14 cellular contexts compared by ENCODE assay signal in genomic region chr9:135000647-135001245, GRCh38.
"Had no signal": no experiment of that assay in that cellular context is flagged by ENCODE, and none has a peak within 500 bp of the region (broad histone marks: within the 10 kb centered on the region; RNA-seq: fewer than 3 reads in every experiment).

No MANE protein-coding gene starts in this region.

- H3K4me3 Mint-ChIP-seq: activated CD4-positive, alpha-beta T cell treated with anti-CD3 and anti-CD28 coated beads, Interleukin-2, amount 10 ng/mL, durations not matched to agents 7 days and 5 days; activated naive CD8-positive, alpha-beta T cell treated with anti-CD3 and anti-CD28 coated beads for 36 hours; activated T-cell treated with anti-CD3 and anti-CD28 coated beads, Interleukin-2, amount 50 U/mL, for 72 hours had no signal

- H3K4me3 ChIP-seq: breast epithelium, dorsolateral prefrontal cortex, transverse colon had no signal

- H3K27me3 Mint-ChIP-seq: activated CD4-positive, alpha-beta T cell treated with anti-CD3 and anti-CD28 coated beads, Interleukin-2, amount 10 ng/mL, durations not matched to agents 7 days and 5 days had no signal

- H3K4me1 ChIP-seq: breast epithelium, transverse colon had no signal

- H3K27ac ChIP-seq: breast epithelium, dorsolateral prefrontal cortex, neutrophil, transverse colon had no signal

- DNase-seq: activated CD4-positive, alpha-beta T cell treated with anti-CD3 and anti-CD28 coated beads, Interleukin-2, amount 10 ng/mL, durations not matched to agents 7 days and 5 days; activated CD4-positive, CD25-positive, alpha-beta regulatory T cell; activated CD8-positive, alpha-beta memory T cell treated with anti-CD3 and anti-CD28 coated beads, Interleukin-2, amount 50 U/mL, for 48 hours; activated gamma-delta T cell treated with Interleukin-2 at 50 U/mL for 16 hours; activated naive CD8-positive, alpha-beta T cell treated with anti-CD3 and anti-CD28 coated beads for 36 hours; activated T-cell treated with anti-CD3 and anti-CD28 coated beads, Interleukin-2, amount 50 U/mL, for 72 hours; naive B cell; retina; stimulated activated CD4-positive, alpha-beta T cell treated with anti-CD3 and anti-CD28 coated beads, Interleukin-4, amount 100 ng/mL, for 24 hours; stimulated activated naive CD4-positive, alpha-beta T cell treated with Interleukin-2 at 50 U/mL for 16 hours; transverse colon had no signal

- ATAC-seq: activated T-cell treated with anti-CD3 and anti-CD28 coated beads, Interleukin-2, amount 50 U/mL, for 72 hours had no signal

- H3K27me3 ChIP-seq: breast epithelium, neutrophil had no signal

- H3K27ac Mint-ChIP-seq: activated CD4-positive, alpha-beta T cell treated with anti-CD3 and anti-CD28 coated beads, Interleukin-2, amount 10 ng/mL, durations not matched to agents 7 days and 5 days; activated naive CD8-positive, alpha-beta T cell treated with anti-CD3 and anti-CD28 coated beads for 36 hours; activated T-cell treated with anti-CD3 and anti-CD28 coated beads, Interleukin-2, amount 50 U/mL, for 72 hours; naive B cell had no signal

- H3K36me3 Mint-ChIP-seq: activated naive CD8-positive, alpha-beta T cell treated with anti-CD3 and anti-CD28 coated beads for 36 hours had no signal

- H3K36me3 ChIP-seq: breast epithelium, neutrophil, transverse colon had no signal

- H3K4me1 Mint-ChIP-seq: activated CD4-positive, alpha-beta T cell treated with anti-CD3 and anti-CD28 coated beads, Interleukin-2, amount 10 ng/mL, durations not matched to agents 7 days and 5 days; activated naive CD8-positive, alpha-beta T cell treated with anti-CD3 and anti-CD28 coated beads for 36 hours had no signal
